In the genomic region with DNA sequence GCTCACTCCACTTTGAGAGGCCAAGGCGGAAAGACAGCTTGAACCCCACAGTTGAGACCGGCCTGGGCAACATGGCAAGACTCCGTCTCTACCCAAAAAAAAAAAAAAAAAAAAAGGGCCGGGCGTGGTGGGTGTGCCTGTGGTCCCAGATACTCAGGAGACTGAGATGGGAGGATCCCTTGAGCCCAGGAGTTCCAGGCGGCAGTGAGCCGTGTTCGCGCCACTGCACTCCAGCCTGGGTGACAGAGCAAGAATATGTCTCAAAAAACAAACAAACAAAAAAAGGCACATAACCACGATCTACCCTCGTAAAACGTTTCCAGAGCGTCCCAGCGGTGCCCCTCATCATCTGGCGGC, we compare ENCODE assay signal across 8 cellular contexts. TPM values are rescaled to one million over a fixed set of nuclear protein-coding genes. Genes with fewer than 3 reads are reported as not detected.
DNase-seq lines count a peak whose midpoint lies in the region; ATAC-seq and TF ChIP-seq lines count a peak whose summit lies in the region.

No MANE protein-coding gene starts in this region.

- H3K9ac ChIP-seq in skeletal muscle satellite cell (ENCODE audit: low read depth, low read length): peak overlapping the region; percentile 97

- CTCF ChIA-PET in activated B cell treated with CpG ODN at 0.5 μM for 24 hours (lab: Charles Lee): interaction anchor here (1.2 to 4.0 kb wide), 3 partner anchors 9 to 39 kb away, joined by 3 to 22 read pairs (median 12); no protein-coding TSS in a partner anchor

- peak overlapping the region; percentile 44 for H3K27ac ChIP-seq in right cardiac atrium (ENCODE audit: low read length)

- peaks cover 2% of the 10 kb centered on the region for H3K4me1 ChIP-seq in right cardiac atrium (ENCODE audit: control insufficient read depth, insufficient read depth, low read length)
- peaks cover 11% of the 10 kb centered on the region for H3K4me1 ChIP-seq in skeletal muscle satellite cell (ENCODE audit: control insufficient read depth, insufficient read depth, low read length)

- H3K4me3 ChIP-seq in H7 (ENCODE audit: insufficient read depth, low read depth, low read length): peak overlapping the region; percentile 89
- H3K4me3 ChIP-seq in right cardiac atrium (ENCODE audit: low read length): peak overlapping the region; percentile 73
- peak overlapping the region; percentile 92 for H3K4me3 ChIP-seq in skeletal muscle satellite cell (ENCODE audit: low read length)

- H3K36me3 Mint-ChIP-seq in activated B cell treated with CpG ODN at 0.5 μM for 24 hours (ENCODE audit: low read depth): peaks cover 11% of the 10 kb centered on the region

- H3K4me2 ChIP-seq in skeletal muscle satellite cell (ENCODE audit: low read length): peak overlapping the region; percentile 98

- ATAC-seq in activated B cell treated with CpG ODN at 0.5 μM for 24 hours (ENCODE audit: low read depth): no peak
- ATAC-seq in right cardiac atrium: no peak
- ATAC-seq in HG03039 (IDR thresholded peaks at IDR 0.05; ENCODE audit: unreplicated experiment): no peak

- no peaks in the 10 kb centered on the region for H3K9me3 Mint-ChIP-seq in activated B cell treated with CpG ODN at 0.5 μM for 24 hours

- H3K9me3 ChIP-seq in right cardiac atrium (ENCODE audit: control insufficient read depth, low read length) (no peaks in the 10 kb centered on the region), skeletal muscle satellite cell (replicated peaks; ENCODE audit: low read length) (no peaks in the 10 kb centered on the region)

- H3K27me3 ChIP-seq in H7 (ENCODE audit: control insufficient read depth, insufficient read depth, low read length): no peaks in the 10 kb centered on the region
- H3K27me3 ChIP-seq in right cardiac atrium (ENCODE audit: control insufficient read depth, insufficient read depth): no peaks in the 10 kb centered on the region
- H3K27me3 ChIP-seq in skeletal muscle satellite cell (ENCODE audit: control insufficient read depth, insufficient read depth, low read length): no peaks in the 10 kb centered on the region

- TF ChIP-seq CTCF in activated B cell treated with CpG ODN at 0.5 μM for 24 hours (IDR thresholded peaks at IDR 0.05): no peak
- TF ChIP-seq CTCF in GM20000 (IDR thresholded peaks at IDR 0.05; ENCODE audit: extremely low read depth, missing control alignments): no peak

- H3K4me3 Mint-ChIP-seq in activated B cell treated with CpG ODN at 0.5 μM for 24 hours: peak overlapping the region; percentile 89

- H3K27ac Mint-ChIP-seq in activated B cell treated with CpG ODN at 0.5 μM for 24 hours: peak overlapping the region; percentile 80

- DNase-seq in H7: no peak
- no peak for DNase-seq in activated B cell treated with CpG ODN at 0.5 μM for 24 hours
- no peak for DNase-seq in right cardiac atrium
- no peak for DNase-seq in GM20000 (ENCODE audit: low spot score)
- DNase-seq in midbrain (lab: John Stamatoyannopoulos, UW): no peak
- DNase-seq in NCI-H526 treated with DMSO at 0.1 percent for 48 hours (lab: John Stamatoyannopoulos, UW): no peak

- H3K27me3 Mint-ChIP-seq in activated B cell treated with CpG ODN at 0.5 μM for 24 hours: no peaks in the 10 kb centered on the region

- intact Hi-C loops in activated B cell treated with CpG ODN at 0.5 μM for 24 hours (cut with micrococcal nuclease): loop anchor here (1.0 kb wide), 3 partner anchors 10 to 78 kb away; a partner anchor contains a TSS
- intact Hi-C loops in right cardiac atrium (cut with DNase I): loop anchor here in 3 of 4 donors (5.0 to 10.0 kb wide), 3 partner anchors 39 to 116 kb away; a partner anchor contains a TSS

- POLR2A ChIA-PET in activated B cell treated with CpG ODN at 0.5 μM for 24 hours (lab: Charles Lee): interaction anchor here (0.6 to 17.5 kb wide), 17 partner anchors 10 to 1078 kb away, joined by 3 to 693 read pairs (median 11); a partner anchor contains a TSS

- 13% methylated on average over 15 of the region's 15 CpGs for WGBS in right cardiac atrium

- peaks cover 36% of the 10 kb centered on the region for H3K4me1 Mint-ChIP-seq in activated B cell treated with CpG ODN at 0.5 μM for 24 hours

- H3K36me3 ChIP-seq in H7 (replicated peaks; ENCODE audit: control insufficient read depth, insufficient read depth, low read length): peaks cover 8% of the 10 kb centered on the region
- H3K36me3 ChIP-seq in skeletal muscle satellite cell (ENCODE audit: insufficient read depth, low read length): peaks cover 7% of the 10 kb centered on the region

RNA-seq across cellular contexts. Expression of a gene that starts 0.9 kb away (rescaled TPM):
- 20.2 and 27.0 TPM in 2 replicates for total RNA-seq in H7 (2014; rRNA removed; shearing (Covaris generic))
- total RNA-seq in activated B cell treated with CpG ODN at 0.5 μM for 24 hours (30.4 and 35.2 TPM in 2 replicates), right cardiac atrium (10 to 100 TPM in 1 of 4 donors, 1 to 10 TPM in 3; 7.9 to 11.7 (median 9.4) TPM)
- 7.3 TPM for polyA plus RNA-seq in right cardiac atrium
- 3.0 and 3.9 TPM in 2 replicates for total RNA-seq in skeletal muscle satellite cell (2012; rRNA removed)

RNA-seq across cellular contexts. Expression of a gene that starts 10.7 kb away (rescaled TPM):
- 246 and 314 TPM in 2 replicates for total RNA-seq in H7 (2014; rRNA removed; shearing (Covaris generic))
- total RNA-seq in activated B cell treated with CpG ODN at 0.5 μM for 24 hours (349 and 354 TPM in 2 replicates), right cardiac atrium (10 to 100 TPM; 73.1 to 93.4 (median 79.1) TPM)
- polyA plus RNA-seq in right cardiac atrium: 79.4 TPM
- 193 and 211 TPM in 2 replicates for total RNA-seq in skeletal muscle satellite cell (2012; rRNA removed)

RNA-seq across cellular contexts. Expression of a gene that starts 13.0 kb away (rescaled TPM):
- total RNA-seq in H7 (2014; rRNA removed; shearing (Covaris generic)): 0.44 and 0.52 TPM in 2 replicates
- total RNA-seq in activated B cell treated with CpG ODN at 0.5 μM for 24 hours (158 and 163 TPM in 2 replicates), right cardiac atrium (1 to 10 TPM in 3 of 4 donors, under 1 TPM in 1; 0.67 to 2.7 (median 1.8) TPM)
- 0.86 TPM for polyA plus RNA-seq in right cardiac atrium
- not detected in 2 replicates for total RNA-seq in skeletal muscle satellite cell (2012; rRNA removed)

RNA-seq across cellular contexts. Expression of a gene that starts 17.5 kb away (rescaled TPM):
- 3.7 and 4.4 TPM in 2 replicates for total RNA-seq in H7 (2014; rRNA removed; shearing (Covaris generic))
- total RNA-seq in activated B cell treated with CpG ODN at 0.5 μM for 24 hours (28.2 and 30.7 TPM in 2 replicates), right cardiac atrium (1 to 10 TPM; 2.9 to 6.1 (median 3.0) TPM)
- polyA plus RNA-seq in right cardiac atrium: 3.7 TPM
- 6.3 and 7.0 TPM in 2 replicates for total RNA-seq in skeletal muscle satellite cell (2012; rRNA removed)

RNA-seq across cellular contexts. Expression of a gene that starts 24.6 kb away (rescaled TPM):
- 0.07 and 0.17 TPM in 2 replicates for total RNA-seq in H7 (2014; rRNA removed; shearing (Covaris generic))
- total RNA-seq in activated B cell treated with CpG ODN at 0.5 μM for 24 hours (5.7 and 6.3 TPM in 2 replicates), right cardiac atrium (10 to 100 TPM in 2 of 4 donors, 1 to 10 TPM in 2; 5.1 to 23.6 (median 9.3) TPM)
- 5.2 TPM for polyA plus RNA-seq in right cardiac atrium
- total RNA-seq in skeletal muscle satellite cell (2012; rRNA removed): 0.25 and 2.0 TPM in 2 replicates

Comparison
In these comparisons a context has a peak if more than half of its experiments do, and no peak if none do; other contexts are left out.
1. RNA of a gene that starts 13.0 kb away (total RNA-seq): 158 to 163 TPM in activated B cell treated with CpG ODN at 0.5 μM for 24 hours; 0.67 to 2.7 TPM in right cardiac atrium and 0.44 to 0.52 TPM in H7; every median in the first group is over 10 times any median in the second.
2. Peak in every context shown above with its lines, with median percentiles within 50 percentile points of each other: H3K4me3 ChIP-seq.